Comparison of ENCODE assay signal across 8 cellular contexts in genomic region chr14:35809597-35809996, GRCh38. TPM values are rescaled to one million over a fixed set of nuclear protein-coding genes. Genes with fewer than 3 reads are reported as not detected.
DNase-seq lines count a peak whose midpoint lies in the region; ATAC-seq and TF ChIP-seq lines count a peak whose summit lies in the region.

No MANE protein-coding gene starts in this region.

- H3K4me3 Mint-ChIP-seq in activated CD4-positive, alpha-beta T cell treated with anti-CD3 and anti-CD28 coated beads for 36 hours = peak overlapping the region; percentile 95
- peak overlapping the region; percentile 56 for H3K4me3 Mint-ChIP-seq in activated T-helper 1 cell treated with anti-CD3 and anti-CD28 coated beads, Interleukin-12 subunit alpha, Interleukin-12 subunit beta, Interleukin-2, Interleukin-4 antibody, amounts not matched to agents 30 ng/mL and 10 ng/mL and 1 ng/mL, durations not matched to agents 14 hours and 24 hours and 36 hours
- H3K4me3 Mint-ChIP-seq in endodermal cell = no peak overlapping the region

- no peak overlapping the region for H3K9ac ChIP-seq in endodermal cell (ENCODE audit: extremely low read depth, low read length, poor library complexity, severe bottlenecking)

- CTCF ChIA-PET in activated CD4-positive, alpha-beta T cell treated with anti-CD3 and anti-CD28 coated beads for 36 hours (lab: Charles Lee) = interaction anchor here (1.0 kb wide), 2 partner anchors 8 to 13 kb away, joined by 5 to 9 read pairs; no protein-coding TSS in a partner anchor

- DNase-seq in activated CD4-positive, alpha-beta T cell treated with anti-CD3 and anti-CD28 coated beads for 36 hours = no peak
- no peak for DNase-seq in activated CD4-positive, alpha-beta T cell treated with anti-CD3 and anti-CD28 coated beads for 48 hours
- DNase-seq in activated T-helper 1 cell treated with anti-CD3 and anti-CD28 coated beads, Interleukin-12 subunit alpha, Interleukin-12 subunit beta, Interleukin-2, Interleukin-4 antibody, amounts not matched to agents 30 ng/mL and 10 ng/mL and 1 ng/mL, durations not matched to agents 14 hours and 24 hours and 36 hours (ENCODE audit: low spot score) = no peak
- DNase-seq in suprapubic skin (ENCODE audit: low spot score in 2 of 2) (no peak), NCI-H526 treated with DMSO at 0.1 percent for 48 hours (lab: John Stamatoyannopoulos, UW) (no peak), endodermal cell (no peak), SKM-1 treated with dmso at 0.1 percent for 144 hours (lab: John Stamatoyannopoulos, UW; ENCODE audit: unreplicated experiment) (no peak)

- TF ChIP-seq EP300 in suprapubic skin (IDR thresholded peaks at IDR 0.05) = no peak

- H3K36me3 Mint-ChIP-seq in activated CD4-positive, alpha-beta T cell treated with anti-CD3 and anti-CD28 coated beads for 36 hours (ENCODE audit: low read depth) = peaks cover 1% of the 10 kb centered on the region
- H3K36me3 Mint-ChIP-seq in activated T-helper 1 cell treated with anti-CD3 and anti-CD28 coated beads, Interleukin-12 subunit alpha, Interleukin-12 subunit beta, Interleukin-2, Interleukin-4 antibody, amounts not matched to agents 30 ng/mL and 10 ng/mL and 1 ng/mL, durations not matched to agents 14 hours and 24 hours and 36 hours (ENCODE audit: low read depth) = peaks cover 4% of the 10 kb centered on the region
- H3K36me3 Mint-ChIP-seq in endodermal cell (ENCODE audit: low read depth) = no peaks in the 10 kb centered on the region

- H3K4me1 ChIP-seq in suprapubic skin (peaks cover 25% of the 10 kb centered on the region), endodermal cell (ENCODE audit: control insufficient read depth, insufficient read depth, low read length) (no peaks in the 10 kb centered on the region)

- WGBS in suprapubic skin = 14% methylated on average over 2 of the region's 2 CpGs
- WGBS in endodermal cell (ENCODE audit: insufficient coverage in 1 of 2, insufficient read length in 1 of 2), 2 experiments = 80 to 83% methylated on average over 1 of the region's 2 CpGs

- H3K4me1 Mint-ChIP-seq in activated CD4-positive, alpha-beta T cell treated with anti-CD3 and anti-CD28 coated beads for 36 hours = peaks cover 24% of the 10 kb centered on the region
- peaks cover 29% of the 10 kb centered on the region for H3K4me1 Mint-ChIP-seq in activated T-helper 1 cell treated with anti-CD3 and anti-CD28 coated beads, Interleukin-12 subunit alpha, Interleukin-12 subunit beta, Interleukin-2, Interleukin-4 antibody, amounts not matched to agents 30 ng/mL and 10 ng/mL and 1 ng/mL, durations not matched to agents 14 hours and 24 hours and 36 hours (ENCODE audit: low read depth)
- H3K4me1 Mint-ChIP-seq in endodermal cell = peaks cover 17% of the 10 kb centered on the region

- intact Hi-C loops in activated CD4-positive, alpha-beta T cell treated with anti-CD3 and anti-CD28 coated beads for 36 hours (cut with DNase I, micrococcal nuclease) = loop anchor here (1.0 to 10.0 kb wide), 10 partner anchors 17 to 935 kb away; partner anchors contain the start of genes BRMS1L (in 2 of the 2), FAM177A1 (in 2 of the 2), BAZ1A (in 1 of the 2) and MBIP (in 1 of the 2)
- intact Hi-C loops in activated T-helper 1 cell treated with anti-CD3 and anti-CD28 coated beads, Interleukin-12 subunit alpha, Interleukin-12 subunit beta, Interleukin-2, Interleukin-4 antibody, amounts not matched to agents 30 ng/mL and 10 ng/mL and 1 ng/mL, durations not matched to agents 14 hours and 24 hours and 36 hours (cut with micrococcal nuclease) = loop anchor here (1.0 to 5.0 kb wide), 7 partner anchors 17 to 763 kb away; partner anchors contain the start of genes BRMS1L, FAM177A1, PPP2R3C and PRORP

- H3K9me3 Mint-ChIP-seq in activated CD4-positive, alpha-beta T cell treated with anti-CD3 and anti-CD28 coated beads for 36 hours (ENCODE audit: low read depth) = no peaks in the 10 kb centered on the region
- H3K9me3 Mint-ChIP-seq in activated T-helper 1 cell treated with anti-CD3 and anti-CD28 coated beads, Interleukin-12 subunit alpha, Interleukin-12 subunit beta, Interleukin-2, Interleukin-4 antibody, amounts not matched to agents 30 ng/mL and 10 ng/mL and 1 ng/mL, durations not matched to agents 14 hours and 24 hours and 36 hours = no peaks in the 10 kb centered on the region
- H3K9me3 Mint-ChIP-seq in endodermal cell = no peaks in the 10 kb centered on the region

- H3K27me3 Mint-ChIP-seq in activated CD4-positive, alpha-beta T cell treated with anti-CD3 and anti-CD28 coated beads for 36 hours = no peaks in the 10 kb centered on the region
- H3K27me3 Mint-ChIP-seq in activated T-helper 1 cell treated with anti-CD3 and anti-CD28 coated beads, Interleukin-12 subunit alpha, Interleukin-12 subunit beta, Interleukin-2, Interleukin-4 antibody, amounts not matched to agents 30 ng/mL and 10 ng/mL and 1 ng/mL, durations not matched to agents 14 hours and 24 hours and 36 hours (ENCODE audit: insufficient read depth) = peaks cover 3% of the 10 kb centered on the region
- H3K27me3 Mint-ChIP-seq in endodermal cell (ENCODE audit: insufficient read depth) = no peaks in the 10 kb centered on the region

- POLR2A ChIA-PET in activated CD4-positive, alpha-beta T cell treated with anti-CD3 and anti-CD28 coated beads for 36 hours (lab: Charles Lee) = interaction anchor here (1.0 kb wide), 1 partner anchor 17 kb away, joined by 5 read pairs; the partner anchor contains the start of gene BRMS1L

- H3K27ac ChIP-seq in layer of hippocampus (ENCODE audit: low read depth, low read length) (peak overlapping the region; percentile 78), suprapubic skin (peak overlapping the region; percentile 91), endodermal cell (ENCODE audit: low read depth, low read length) (no peak overlapping the region)

- H3K4me3 ChIP-seq in suprapubic skin (no peak overlapping the region), endodermal cell (ENCODE audit: low read length) (no peak overlapping the region)

- ATAC-seq in activated CD4-positive, alpha-beta T cell treated with anti-CD3 and anti-CD28 coated beads for 36 hours = no peak

- H3K9me3 ChIP-seq in suprapubic skin = no peaks in the 10 kb centered on the region
- no peaks in the 10 kb centered on the region for H3K9me3 ChIP-seq in endodermal cell (ENCODE audit: control insufficient read depth, low read length)

- TF ChIP-seq POLR2A in suprapubic skin (IDR thresholded peaks at IDR 0.05) = no peak

- H3K27me3 ChIP-seq in layer of hippocampus (ENCODE audit: control insufficient read depth, insufficient read depth, low read length) = no peaks in the 10 kb centered on the region
- no peaks in the 10 kb centered on the region for H3K27me3 ChIP-seq in suprapubic skin
- H3K27me3 ChIP-seq in endodermal cell (ENCODE audit: control insufficient read depth, insufficient read depth, low read length, poor library complexity, severe bottlenecking) = no peaks in the 10 kb centered on the region

- TF ChIP-seq CTCF in suprapubic skin (IDR thresholded peaks at IDR 0.05) (no peak), endodermal cell (conservative IDR thresholded peaks at IDR 0.05) (no peak)

- no peaks in the 10 kb centered on the region for H3K36me3 ChIP-seq in suprapubic skin
- no peaks in the 10 kb centered on the region for H3K36me3 ChIP-seq in endodermal cell (ENCODE audit: control insufficient read depth, insufficient read depth, low read length)

- no peak overlapping the region for H3K27ac Mint-ChIP-seq in activated CD4-positive, alpha-beta T cell treated with anti-CD3 and anti-CD28 coated beads for 36 hours
- peak overlapping the region; percentile 44 for H3K27ac Mint-ChIP-seq in activated T-helper 1 cell treated with anti-CD3 and anti-CD28 coated beads, Interleukin-12 subunit alpha, Interleukin-12 subunit beta, Interleukin-2, Interleukin-4 antibody, amounts not matched to agents 30 ng/mL and 10 ng/mL and 1 ng/mL, durations not matched to agents 14 hours and 24 hours and 36 hours
- H3K27ac Mint-ChIP-seq in endodermal cell = no peak overlapping the region

RNA-seq across cellular contexts. Expression of gene RALGAPA1, which starts 0.5 kb away (rescaled TPM):
- total RNA-seq in activated CD4-positive, alpha-beta T cell treated with anti-CD3 and anti-CD28 coated beads for 36 hours = 10 to 100 TPM; 20.3 to 22.0 TPM
- total RNA-seq in activated T-helper 1 cell treated with anti-CD3 and anti-CD28 coated beads, Interleukin-12 subunit alpha, Interleukin-12 subunit beta, Interleukin-2, Interleukin-4 antibody, amounts not matched to agents 30 ng/mL and 10 ng/mL and 1 ng/mL, durations not matched to agents 14 hours and 24 hours and 36 hours = 40.3 and 48.5 TPM in 2 replicates
- total RNA-seq in suprapubic skin (100 to 1,000 TPM in 1 of 4 donors, 10 to 100 TPM in 3; 52.5 to 127 (median 67.7) TPM), endodermal cell (10 to 100 TPM; 31.2 to 36.3 TPM)
- polyA plus RNA-seq in endodermal cell (2013, experiment 1 of 2) = 15.6 TPM
- polyA plus RNA-seq in endodermal cell (2013, experiment 2 of 2) = 17.0 TPM

RNA-seq across cellular contexts. Expression of gene BRMS1L, which starts 16.5 kb away (rescaled TPM):
- total RNA-seq in activated CD4-positive, alpha-beta T cell treated with anti-CD3 and anti-CD28 coated beads for 36 hours = 1 to 10 TPM; 5.3 to 7.8 TPM
- total RNA-seq in activated T-helper 1 cell treated with anti-CD3 and anti-CD28 coated beads, Interleukin-12 subunit alpha, Interleukin-12 subunit beta, Interleukin-2, Interleukin-4 antibody, amounts not matched to agents 30 ng/mL and 10 ng/mL and 1 ng/mL, durations not matched to agents 14 hours and 24 hours and 36 hours = 6.3 and 9.1 TPM in 2 replicates
- total RNA-seq in suprapubic skin = 1 to 10 TPM; 3.5 to 6.6 (median 5.7) TPM
- 1 to 10 TPM; 9.0 to 9.4 TPM for total RNA-seq in endodermal cell
- polyA plus RNA-seq in endodermal cell (2013, experiment 1 of 2) = 14.6 TPM
- 14.0 TPM for polyA plus RNA-seq in endodermal cell (2013, experiment 2 of 2)
